ENCODE assay signal across 12 cellular contexts in genomic region chr18:13163167-13163927, GRCh38. TPM values are rescaled to one million over a fixed set of nuclear protein-coding genes. Genes with fewer than 3 reads are reported as not detected.
"Had no signal": no experiment of that assay in that cellular context is flagged by ENCODE, and none has a peak within 500 bp of the region (broad histone marks: within the 10 kb centered on the region; RNA-seq: fewer than 3 reads in every experiment).

No MANE protein-coding gene starts in this region.

- H3K4me3 Mint-ChIP-seq: activated naive CD8-positive, alpha-beta T cell treated with anti-CD3 and anti-CD28 coated beads, Interleukin-2, amount 10 ng/mL, durations not matched to agents 7 days and 5 days; nephron had no signal

- H3K27ac Mint-ChIP-seq: activated naive CD8-positive, alpha-beta T cell treated with anti-CD3 and anti-CD28 coated beads, Interleukin-2, amount 10 ng/mL, durations not matched to agents 7 days and 5 days; nephron had no signal

- H3K4me1 Mint-ChIP-seq: nephron had no signal

- DNase-seq: activated CD4-positive, CD25-positive, alpha-beta regulatory T cell treated with anti-CD3 and anti-CD28 coated beads, Interleukin-2, amount 50 U/mL, for 72 hours; activated naive CD4-positive, alpha-beta T cell; activated naive CD8-positive, alpha-beta T cell treated with anti-CD3 and anti-CD28 coated beads, Interleukin-2, amount 10 ng/mL, durations not matched to agents 7 days and 5 days; aorta; lower lobe of right lung; nucleus accumbens; sigmoid colon; stimulated activated CD4-positive, alpha-beta T cell treated with anti-CD3 and anti-CD28 coated beads, Interleukin-12 subunit alpha, Interleukin-12 subunit beta, amount 100 ng/mL, for 4 hours; stimulated activated naive CD4-positive, alpha-beta T cell; tibial artery had no signal

- ATAC-seq: lower lobe of right lung had no signal

RNA-seq across cellular contexts. Expression of gene LDLRAD4, which starts 55.2 kb away (rescaled TPM):
- total RNA-seq: bronchial epithelial cell had no signal
